In genomic region chr4:75820197-75820596, GRCh38 we compare ENCODE assay signal across 23 cellular contexts.
"Had no signal": no experiment of that assay in that cellular context is flagged by ENCODE, and none has a peak within 500 bp of the region (broad histone marks: within the 10 kb centered on the region; RNA-seq: fewer than 3 reads in every experiment).

No MANE protein-coding gene starts in this region.

- ATAC-seq: foreskin keratinocyte, gastroesophageal sphincter, heart left ventricle, left colon, left lobe of liver, lower lobe of right lung, mucosa of descending colon had no signal

- H2AFZ ChIP-seq: hepatocyte had no signal

- FAIRE-seq: endothelial cell of umbilical vein had no signal

- H3K27ac ChIP-seq: coronary artery, dorsolateral prefrontal cortex, esophagus muscularis mucosa, foreskin keratinocyte, gastroesophageal sphincter, heart left ventricle, hepatocyte, left ventricle myocardium inferior, lower lobe of right lung had no signal

- H3K9me3 Mint-ChIP-seq: immature natural killer cell had no signal

- H3K27me3 ChIP-seq: dorsolateral prefrontal cortex, esophagus muscularis mucosa, foreskin keratinocyte, gastroesophageal sphincter, heart left ventricle, hepatocyte had no signal

- H3K4me1 ChIP-seq: esophagus muscularis mucosa, foreskin keratinocyte, gastroesophageal sphincter, heart left ventricle, lower lobe of right lung had no signal

- H3K4me1 Mint-ChIP-seq: immature natural killer cell, mesothelial cell of epicardium had no signal

- H3K27ac Mint-ChIP-seq: immature natural killer cell, mesothelial cell of epicardium had no signal

- H3K9me3 ChIP-seq: esophagus muscularis mucosa, gastroesophageal sphincter, heart left ventricle, left ventricle myocardium inferior, lower lobe of right lung, mucosa of descending colon had no signal

- H3K79me2 ChIP-seq: hepatocyte had no signal

- H3K4me3 ChIP-seq: coronary artery, dorsolateral prefrontal cortex, esophagus muscularis mucosa, gastroesophageal sphincter, heart left ventricle, hepatocyte, left ventricle myocardium inferior, lower lobe of right lung, mucosa of descending colon had no signal

- H3K4me3 Mint-ChIP-seq: immature natural killer cell, mesothelial cell of epicardium had no signal

- H3K4me2 ChIP-seq: hepatocyte had no signal

- DNase-seq: dermis blood vessel endothelial cell; dorsolateral prefrontal cortex; effector CD4-positive, alpha-beta T cell; effector memory CD4-positive, alpha-beta T cell; foreskin keratinocyte; heart left ventricle; hypothalamus; immature natural killer cell; islet precursor cell; kidney; kidney glomerular epithelial cell; left colon; left ventricle myocardium inferior; lower lobe of right lung; mesenchymal stem cell; mucosa of descending colon had no signal
